ENCODE assay signal across 21 cellular contexts in the genomic region with DNA sequence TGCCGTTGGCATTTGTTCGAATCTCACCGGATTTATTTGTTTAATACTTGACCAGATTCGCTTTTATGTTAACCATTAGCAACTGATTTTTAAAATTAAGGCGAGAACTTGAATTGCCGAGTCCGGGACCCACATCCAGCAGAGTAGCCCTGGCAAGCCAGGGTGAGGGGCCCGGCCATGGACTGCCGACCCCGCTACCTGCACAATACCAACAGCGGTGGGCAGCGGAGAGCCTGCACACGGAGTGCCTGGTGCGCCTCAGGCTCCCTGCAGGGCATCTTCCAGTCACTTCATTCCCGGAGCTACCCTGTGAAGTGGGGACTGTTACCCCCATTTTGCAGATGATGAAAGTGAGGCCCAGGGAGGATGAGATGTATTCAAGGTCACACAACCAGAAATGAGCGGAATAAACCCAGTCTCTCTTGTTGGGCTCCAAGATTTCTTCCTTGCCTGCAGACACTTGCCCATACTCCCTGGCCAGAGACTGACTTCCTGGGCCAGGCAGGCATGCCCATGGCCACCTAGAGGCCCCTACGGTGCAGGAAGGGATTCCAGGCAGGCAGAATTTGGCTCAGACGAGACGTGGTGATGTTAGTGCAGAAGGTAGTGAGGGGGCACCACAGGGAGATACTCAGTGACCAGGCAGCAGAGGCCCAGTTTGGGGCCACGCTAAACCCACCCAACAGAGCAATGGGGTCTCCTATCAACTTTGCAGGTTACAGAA. TPM values are rescaled to one million over a fixed set of nuclear protein-coding genes. Genes with fewer than 3 reads are reported as not detected.
DNase-seq lines count a peak whose midpoint lies in the region; ATAC-seq and TF ChIP-seq lines count a peak whose summit lies in the region.
"Had no signal": no experiment of that assay in that cellular context is flagged by ENCODE, and none has a peak within 500 bp of the region (broad histone marks: within the 10 kb centered on the region; RNA-seq: fewer than 3 reads in every experiment).

No MANE protein-coding gene starts in this region.

- H3K4me1 ChIP-seq in left ventricle myocardium inferior (peaks cover 10% of the 10 kb centered on the region), Panc1 (ENCODE audit: control insufficient read depth, insufficient read depth, low read length) (peaks cover 3% of the 10 kb centered on the region; the same call in 1 of the 2 replicates), iPS-18a (ENCODE audit: control insufficient read depth, low read depth, low read length) (peaks cover 3% of the 10 kb centered on the region)

- peak overlapping the region; percentile 77 for H3K27ac Mint-ChIP-seq in type B pancreatic cell
- H3K27ac Mint-ChIP-seq: CD4-positive, CD25-positive, alpha-beta regulatory T cell; stimulated activated effector memory CD8-positive, alpha-beta T cell treated with anti-CD3 and anti-CD28 coated beads, Interleukin-12 subunit alpha, Interleukin-12 subunit beta, amount 100 ng/mL, for 72 hours had no signal

- no peak for TF ChIP-seq CTCF in left ventricle myocardium inferior (IDR thresholded peaks at IDR 0.05; ENCODE audit: borderline replicate concordance)
- no peak for TF ChIP-seq CTCF in Panc1 (IDR thresholded peaks at IDR 0.05)
- no peak for TF ChIP-seq CTCF in type B pancreatic cell (conservative IDR thresholded peaks at IDR 0.05)

- H3K9me3 ChIP-seq in left ventricle myocardium inferior (replicated peaks) (no peaks in the 10 kb centered on the region), Panc1 (ENCODE audit: control insufficient read depth, insufficient read depth, low read depth, low read length) (no peaks in the 10 kb centered on the region), iPS-18a (ENCODE audit: control insufficient read depth, low read depth, low read length) (no peaks in the 10 kb centered on the region)

- no peak overlapping the region for H3K9ac ChIP-seq in iPS-18a (ENCODE audit: low read length)

- DNase-seq in left ventricle myocardium inferior: no peak
- DNase-seq in left ventricle myocardium superior: no peak
- DNase-seq in Panc1 (ENCODE audit: low read depth, low spot score): no peak
- no peak for DNase-seq in type B pancreatic cell (ENCODE audit: extremely low spot score, unreplicated experiment)
- no peak for DNase-seq in stimulated activated naive CD4-positive, alpha-beta T cell treated with Interleukin-2 at 50 U/mL for 16 hours (lab: John Stamatoyannopoulos, UW)
- DNase-seq in ecto neural progenitor cell (ENCODE audit: low spot score): no peak
- no peak for DNase-seq in DMS153 treated with DMSO at 0.1 percent for 48 hours (lab: John Stamatoyannopoulos, UW; ENCODE audit: unreplicated experiment)
- DNase-seq: activated CD4-positive, CD25-positive, alpha-beta regulatory T cell; activated effector memory CD4-positive, alpha-beta T cell treated with Interleukin-2 at 50 U/mL for 16 hours; anterior cingulate cortex; CD4-positive, CD25-positive, alpha-beta regulatory T cell; DND-41; hippocampal formation; kidney glomerular epithelial cell; midbrain; nucleus accumbens; right cardiac atrium; stimulated activated CD4-positive, alpha-beta T cell treated with anti-CD3 and anti-CD28 coated beads, Interleukin-15, amount 100 ng/mL, for 24 hours had no signal

- H3K27me3 Mint-ChIP-seq in type B pancreatic cell: peaks cover 36% of the 10 kb centered on the region

- CTCF ChIA-PET in Panc1 (lab: Charles Lee): no interaction called here

- H3K4me3 ChIP-seq in left ventricle myocardium inferior (peak overlapping the region; percentile 53), Panc1 (ENCODE audit: low read depth in 2 of 2, low read length in 2 of 2) (no peak overlapping the region), iPS-18a (ENCODE audit: low read length) (peak overlapping the region; percentile 53)

- no TSS peak for BruUV-seq in Panc1 (replicated peaks; lab: Mats Ljungman, UMichigan)

- intact Hi-C loops in left ventricle myocardium inferior (cut with micrococcal nuclease) (no loop called here), left ventricle myocardium superior (cut with micrococcal nuclease) (no loop called here), Panc1 (cut with micrococcal nuclease; ENCODE audit: unreplicated experiment) (no loop called here)

- H3K27ac ChIP-seq in left ventricle myocardium inferior (replicated peaks): no peak overlapping the region
- no peak overlapping the region for H3K27ac ChIP-seq in Panc1 (ENCODE audit: low read length)
- no peak overlapping the region for H3K27ac ChIP-seq in iPS-18a (ENCODE audit: low read length)

- POLR2A ChIA-PET in Panc1 (lab: Charles Lee): no interaction called here

- peaks cover 5% of the 10 kb centered on the region for H3K36me3 Mint-ChIP-seq in type B pancreatic cell
- H3K36me3 Mint-ChIP-seq: stimulated activated effector memory CD8-positive, alpha-beta T cell treated with anti-CD3 and anti-CD28 coated beads, Interleukin-12 subunit alpha, Interleukin-12 subunit beta, amount 100 ng/mL, for 72 hours had no signal

- H3K27me3 ChIP-seq in left ventricle myocardium inferior (ENCODE audit: low read depth): peaks cover 27% of the 10 kb centered on the region
- no peaks in the 10 kb centered on the region for H3K27me3 ChIP-seq in Panc1 (ENCODE audit: control insufficient read depth, insufficient read depth, low read length)
- peaks cover 61% of the 10 kb centered on the region for H3K27me3 ChIP-seq in iPS-18a (ENCODE audit: control insufficient read depth, insufficient read depth, low read length)

- H3K4me3 Mint-ChIP-seq in type B pancreatic cell: peak overlapping the region; percentile 83
- H3K4me3 Mint-ChIP-seq: stimulated activated effector memory CD8-positive, alpha-beta T cell treated with anti-CD3 and anti-CD28 coated beads, Interleukin-12 subunit alpha, Interleukin-12 subunit beta, amount 100 ng/mL, for 72 hours had no signal

- no peaks in the 10 kb centered on the region for H3K9me3 Mint-ChIP-seq in type B pancreatic cell
- H3K9me3 Mint-ChIP-seq: CD4-positive, CD25-positive, alpha-beta regulatory T cell; stimulated activated effector memory CD8-positive, alpha-beta T cell treated with anti-CD3 and anti-CD28 coated beads, Interleukin-12 subunit alpha, Interleukin-12 subunit beta, amount 100 ng/mL, for 72 hours had no signal

- in situ Hi-C loops in Panc1 (cut with HindIII; ENCODE audit: low pct_unique_long_range_greater_than_20kb, low sequenced_read_pairs): no loop called here

- ATAC-seq in left ventricle myocardium superior: no peak
- peak; percentile 31; the same call in 1 of the 2 replicates for ATAC-seq in Panc1
- ATAC-seq: right cardiac atrium; stimulated activated effector memory CD8-positive, alpha-beta T cell treated with anti-CD3 and anti-CD28 coated beads, Interleukin-12 subunit alpha, Interleukin-12 subunit beta, amount 100 ng/mL, for 72 hours had no signal

- peaks cover 3% of the 10 kb centered on the region for H3K4me1 Mint-ChIP-seq in type B pancreatic cell (ENCODE audit: unreplicated experiment)
- H3K4me1 Mint-ChIP-seq: stimulated activated effector memory CD8-positive, alpha-beta T cell treated with anti-CD3 and anti-CD28 coated beads, Interleukin-12 subunit alpha, Interleukin-12 subunit beta, amount 100 ng/mL, for 72 hours had no signal

- no peaks in the 10 kb centered on the region for H3K36me3 ChIP-seq in left ventricle myocardium inferior
- H3K36me3 ChIP-seq in Panc1 (ENCODE audit: control insufficient read depth, insufficient read depth, low read length): no peaks in the 10 kb centered on the region
- H3K36me3 ChIP-seq in iPS-18a (ENCODE audit: control insufficient read depth, low read depth, low read length): no peaks in the 10 kb centered on the region

RNA-seq across cellular contexts. Expression of gene FBLN7, which starts 2.9 kb away (rescaled TPM):
- total RNA-seq in left ventricle myocardium inferior (0.60 TPM), left ventricle myocardium superior (0.32 TPM), Panc1 (2021; ENCODE audit: unreplicated experiment) (0.95 TPM), type B pancreatic cell (ENCODE audit: low replicate concordance) (4.2 and 9.5 TPM in 2 replicates)
- 0.50 TPM for polyA plus RNA-seq in Panc1 (2012; ENCODE audit: insufficient read length)
- total RNA-seq: SK-MEL-5 had no signal

Comparison
In these comparisons a context has a peak if more than half of its experiments do, and no peak if none do; other contexts are left out.
1. H3K4me3 ChIP-seq: peak in left ventricle myocardium inferior (single experiment) and iPS-18a (single experiment); none in Panc1 (0 of 2).